Comparison of ENCODE assay signal across 9 cellular contexts in the genomic region with DNA sequence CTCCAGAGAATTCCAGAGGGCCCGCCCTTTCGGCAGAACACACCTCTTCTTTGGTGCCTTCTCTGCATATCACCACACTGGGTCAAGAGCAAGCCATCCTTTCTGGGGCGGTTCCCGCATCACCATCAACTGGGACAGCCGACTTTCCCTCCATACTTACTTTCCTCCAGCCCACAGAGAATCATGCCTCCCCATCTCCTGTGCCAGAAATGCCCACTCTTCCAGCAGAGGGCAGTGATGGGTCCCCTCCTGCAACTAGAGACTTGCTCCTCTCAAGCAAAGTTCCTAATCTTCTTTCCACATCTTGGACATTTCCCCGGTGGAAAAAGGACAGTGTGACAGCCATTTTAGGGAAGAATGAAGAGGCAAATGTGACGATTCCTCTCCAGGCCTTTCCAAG.
A peak's percentile ranks its signal among the peaks of the same experiment; 100 is the strongest.
DNase-seq lines count a peak whose midpoint lies in the region; ATAC-seq and TF ChIP-seq lines count a peak whose summit lies in the region.
"Had no signal": no experiment of that assay in that cellular context is flagged by ENCODE, and none has a peak within 500 bp of the region (broad histone marks: within the 10 kb centered on the region; RNA-seq: fewer than 3 reads in every experiment).

No MANE protein-coding gene starts in this region.

- H3K27me3 ChIP-seq in fibroblast of lung (ENCODE audit: control insufficient read depth, insufficient read depth, low read length): no peaks in the 10 kb centered on the region
- no peaks in the 10 kb centered on the region for H3K27me3 ChIP-seq in neuronal stem cell (ENCODE audit: control insufficient read depth in 3 of 3, insufficient read depth in 3 of 3, low read depth in 1 of 3, low read length in 3 of 3)

- DNase-seq in NCI-H2171 treated with DMSO at 0.1 percent for 48 hours (lab: John Stamatoyannopoulos, UW): peak; percentile 38
- no peak for DNase-seq in NCI-H2171 (lab: John Stamatoyannopoulos, UW)
- peak; percentile 37 to 51 for DNase-seq in Kasumi-1 (lab: John Stamatoyannopoulos, UW)
- peak; percentile 37 to 58 for DNase-seq in activated CD4-positive, alpha-beta T cell treated with anti-CD3 and anti-CD28 coated beads, Interleukin-2, amount 50 U/mL, for 48 hours
- DNase-seq in fibroblast of lung (ENCODE audit: low read depth in 2 of 2): peak; percentile 39 to 58
- peak; percentile 29 for DNase-seq in neuronal stem cell (ENCODE audit: low spot score)
- no peak for DNase-seq in posterior vena cava (ENCODE audit: low spot score)
- DNase-seq: activated naive CD8-positive, alpha-beta T cell treated with anti-CD3 and anti-CD28 coated beads, Interleukin-2, amount 10 ng/mL, durations not matched to agents 7 days and 5 days had no signal

- H3K79me1 ChIP-seq in neuronal stem cell (ENCODE audit: low read depth, low read length): no peaks in the 10 kb centered on the region

- H3K14ac ChIP-seq in neuronal stem cell (ENCODE audit: low read length): no peak overlapping the region

- H3K9me3 ChIP-seq in fibroblast of lung (ENCODE audit: control insufficient read depth, insufficient read depth, low read depth, low read length): no peaks in the 10 kb centered on the region
- H3K9me3 ChIP-seq in neuronal stem cell (replicated peaks in 1 of 2; ENCODE audit: control insufficient read depth in 2 of 2, insufficient read depth in 1 of 2, low read depth in 1 of 2, low read length in 2 of 2): no peaks in the 10 kb centered on the region

- H4K20me1 ChIP-seq in fibroblast of lung (ENCODE audit: control insufficient read depth, extremely low read depth, insufficient read depth, low read length): no peaks in the 10 kb centered on the region

- H3K27ac ChIP-seq in fibroblast of lung (ENCODE audit: insufficient read depth, low read length) (no peak overlapping the region), neuronal stem cell (replicated peaks; ENCODE audit: low read length) (no peak overlapping the region)

- H2BK12ac ChIP-seq in neuronal stem cell (ENCODE audit: low read length): no peak overlapping the region

- no peak overlapping the region for H3K4me2 ChIP-seq in fibroblast of lung (ENCODE audit: extremely low read depth, insufficient read depth, low read length)
- no peak overlapping the region for H3K4me2 ChIP-seq in neuronal stem cell (ENCODE audit: insufficient read depth, low read length, poor library complexity, severe bottlenecking)

- H3K79me2 ChIP-seq in fibroblast of lung (ENCODE audit: control insufficient read depth, insufficient read depth, low read length): no peaks in the 10 kb centered on the region

- no peak overlapping the region for H4K8ac ChIP-seq in neuronal stem cell (ENCODE audit: low read depth, low read length)

- H4K91ac ChIP-seq in neuronal stem cell (ENCODE audit: low read depth, low read length, poor library complexity): no peak overlapping the region

- no peak overlapping the region for H2BK5ac ChIP-seq in neuronal stem cell (ENCODE audit: low read length)

- H3K4me1 ChIP-seq in fibroblast of lung (ENCODE audit: control insufficient read depth, extremely low read depth, insufficient read depth, low read length) (no peaks in the 10 kb centered on the region), neuronal stem cell (ENCODE audit: control insufficient read depth in 2 of 2, insufficient read depth in 1 of 2, low read depth in 1 of 2, low read length in 2 of 2) (no peaks in the 10 kb centered on the region)

- no peaks in the 10 kb centered on the region for H3K36me3 ChIP-seq in fibroblast of lung (ENCODE audit: control insufficient read depth, insufficient read depth, low read length)
- H3K36me3 ChIP-seq in neuronal stem cell (replicated peaks in 1 of 2; ENCODE audit: control insufficient read depth in 2 of 2, insufficient read depth in 2 of 2, low read length in 2 of 2): peaks cover 0 to 12% of the 10 kb centered on the region in 2 donors

- no peak overlapping the region for H3K4ac ChIP-seq in neuronal stem cell (ENCODE audit: low read length)

- no peak overlapping the region for H2AFZ ChIP-seq in fibroblast of lung (ENCODE audit: low read length)
- no peak overlapping the region for H2AFZ ChIP-seq in neuronal stem cell (ENCODE audit: low read length)

- ATAC-seq in HG03139 (IDR thresholded peaks at IDR 0.05; ENCODE audit: unreplicated experiment): no peak

- WGBS in neuronal stem cell (ENCODE audit: extremely low coverage in 2 of 2, insufficient read length in 2 of 2, insufficient replicate concordance in 1 of 2), 2 donors: no CpG with 5 or more reads among the region's 7 CpGs

- no peak overlapping the region for H2BK120ac ChIP-seq in neuronal stem cell (ENCODE audit: low read depth, low read length)

- H3K9ac ChIP-seq in fibroblast of lung (ENCODE audit: insufficient read depth, low read length) (no peak overlapping the region), neuronal stem cell (ENCODE audit: low read depth, low read length, poor library complexity) (no peak overlapping the region)

- no peak overlapping the region for H3K23ac ChIP-seq in neuronal stem cell (ENCODE audit: low read depth, low read length, poor library complexity)

- H3K18ac ChIP-seq in neuronal stem cell (ENCODE audit: low read length): no peak overlapping the region

- no peak overlapping the region for H2BK15ac ChIP-seq in neuronal stem cell (ENCODE audit: low read length)

- H3K4me3 ChIP-seq in fibroblast of lung (replicated peaks in 1 of 4; ENCODE audit: control extremely low read depth in 1 of 4, insufficient read depth in 1 of 4, low read depth in 3 of 4, low read length in 4 of 4) (no peak overlapping the region), neuronal stem cell (ENCODE audit: low read length in 2 of 2) (no peak overlapping the region)

- intact Hi-C loops in posterior vena cava (cut with DNase I): no loop called here

- peak; percentile 50 to 86 for TF ChIP-seq CTCF in fibroblast of lung (conservative IDR thresholded peaks at IDR 0.05 in 1 of 2, IDR thresholded peaks at IDR 0.05 in 1 of 2; ENCODE audit: low read depth in 1 of 2, low read length in 2 of 2)

- H2AK5ac ChIP-seq in neuronal stem cell (ENCODE audit: low read depth, low read length): no peak overlapping the region

Comparison
In these comparisons a context has a peak if more than half of its experiments do, and no peak if none do; other contexts are left out.
1. DNase-seq: peak in NCI-H2171 treated with DMSO at 0.1 percent for 48 hours (single experiment), Kasumi-1 (2 of 2), activated CD4-positive, alpha-beta T cell treated with anti-CD3 and anti-CD28 coated beads, Interleukin-2, amount 50 U/mL, for 48 hours (2 of 2), fibroblast of lung (2 of 2) and neuronal stem cell (single experiment); none in NCI-H2171 (single experiment) and posterior vena cava (single experiment).